25 cellular contexts compared by ENCODE assay signal in genomic region chr7:100899432-100899831, GRCh38. TPM values are rescaled to one million over a fixed set of nuclear protein-coding genes. Genes with fewer than 3 reads are reported as not detected.
DNase-seq lines count a peak whose midpoint lies in the region; ATAC-seq, FAIRE-seq and TF ChIP-seq lines count a peak whose summit lies in the region.
"Had no signal": no experiment of that assay in that cellular context is flagged by ENCODE, and none has a peak within 500 bp of the region (broad histone marks: within the 10 kb centered on the region; RNA-seq: fewer than 3 reads in every experiment).

No MANE protein-coding gene starts in this region.

- DNase-seq in K562 (ENCODE audit: extremely low read depth in 1 of 4, low spot score in 3 of 4) (no peak), pons (ENCODE audit: low spot score) (no peak), A673 (ENCODE audit: low spot score) (no peak)
- DNase-seq: ACHN; BE2C; C1 segment of cervical spinal cord; CD4-positive, alpha-beta memory T cell; CD4-positive, CD25-positive, alpha-beta regulatory T cell; CD8-positive, alpha-beta memory T cell; COR-L47; DMS 273 treated with DMSO at 0.1 percent for 48 hours; DMS153; DMS53; DMS79; DND-41; EL; GDM1 had no signal

- FAIRE-seq in K562 (lab: Jason Lieb, UNC), result no peak
- FAIRE-seq: A549, GM12878, GM12892, GM18507 had no signal

- H3K4me3 ChIP-seq in HEK293 (ENCODE audit: low read depth, low read length) (no peak overlapping the region), K562 (no peak overlapping the region), A673 (ENCODE audit: low read depth, low read length, poor library complexity, severe bottlenecking) (no peak overlapping the region)
- H3K4me3 ChIP-seq: A549, BLaER1, GM12878 had no signal

- H3K27me3 ChIP-seq in K562 (ENCODE audit: control insufficient read depth in 2 of 2, insufficient read depth in 2 of 2, low read length in 2 of 2) (no peaks in the 10 kb centered on the region), A673 (replicated peaks; ENCODE audit: insufficient read depth, low read depth, low read length, poor library complexity) (peaks cover 7% of the 10 kb centered on the region)

- H3K9me1 ChIP-seq in K562 (ENCODE audit: control insufficient read depth, insufficient read depth, low read length), result no peaks in the 10 kb centered on the region

- TF ChIP-seq CTCF in HEK293 (tag by site-specific recombination; IDR thresholded peaks at IDR 0.05) (no peak), K562 (IDR thresholded peaks at IDR 0.05 in 2 of 3, conservative IDR thresholded peaks at IDR 0.05 in 1 of 3; ENCODE audit: insufficient read depth in 2 of 3, low read depth in 1 of 3, low read length in 3 of 3) (no peak), A673 (conservative IDR thresholded peaks at IDR 0.05; ENCODE audit: low read depth, low read length) (no peak)

- no peak for ATAC-seq in K562
- ATAC-seq: A549, GM12878 had no signal

- BruUV-seq in K562 (replicated peaks; lab: Mats Ljungman, UMichigan) (no TSS peak), A673 (replicated peaks; lab: Mats Ljungman, UMichigan) (no TSS peak)

- POLR2A ChIA-PET in HEK293 (lab: Yijun Ruan, JAX), result no interaction called here
- POLR2A ChIA-PET in K562 (lab: Yijun Ruan, JAX), result interaction anchor here (1.5 to 2.1 kb wide), 2 partner anchors 11 to 59 kb away, joined by 4 to 7 read pairs; no protein-coding TSS in a partner anchor
- POLR2A ChIA-PET in A673 (lab: Charles Lee; ENCODE audit: low non-redundant PET), result no interaction called here

- H3K27ac ChIP-seq in HEK293 (ENCODE audit: extremely low read depth, low read depth, low read length), result no peak overlapping the region
- no peak overlapping the region for H3K27ac ChIP-seq in K562 (ENCODE audit: extremely low read depth, low read depth, low read length)
- H3K27ac ChIP-seq in A673 (ENCODE audit: low read depth, low read length, poor library complexity, severe bottlenecking), result no peak overlapping the region
- H3K27ac ChIP-seq: 22Rv1, A549, BLaER1 had no signal

- H3K9me3 ChIP-seq in HEK293 (ENCODE audit: control insufficient read depth, insufficient read depth, low read depth, low read length) (no peaks in the 10 kb centered on the region), K562 (replicated peaks; ENCODE audit: control insufficient read depth, insufficient read depth, low read depth, low read length) (no peaks in the 10 kb centered on the region), A673 (ENCODE audit: low read depth, low read length, poor library complexity, severe bottlenecking) (no peaks in the 10 kb centered on the region)
- H3K9me3 ChIP-seq: A549, BE2C, BLaER1 had no signal

- in situ Hi-C loops in K562 (cut with MboI), result no loop called here

- H4K20me1 ChIP-seq in K562 (replicated peaks; ENCODE audit: control insufficient read depth, insufficient read depth, low read length), result no peaks in the 10 kb centered on the region

- no peak overlapping the region for H3K9ac ChIP-seq in K562 (ENCODE audit: insufficient read depth in 1 of 2, low read depth in 2 of 2, low read length in 2 of 2)
- H3K9ac ChIP-seq: BLaER1 had no signal

- WGBS in K562 (ENCODE audit: insufficient coverage, low coverage, missing lambda C conversion rate), result 71% methylated on average over 5 of the region's 5 CpGs

- H3K4me1 ChIP-seq in HEK293 (ENCODE audit: control insufficient read depth, insufficient read depth, low read length), result no peaks in the 10 kb centered on the region; the same call in 1 of the 2 replicates
- peaks cover 26 to 46% of the 10 kb centered on the region in 2 experiments for H3K4me1 ChIP-seq in K562 (replicated peaks in 1 of 2; ENCODE audit: control insufficient read depth in 2 of 2, insufficient read depth in 2 of 2, low read length in 2 of 2)
- H3K4me1 ChIP-seq in A673 (ENCODE audit: insufficient read depth, low read length, poor library complexity, severe bottlenecking), result peaks cover 9% of the 10 kb centered on the region

- no peak overlapping the region for H2AFZ ChIP-seq in K562 (ENCODE audit: low read depth, low read length)

- H3K79me2 ChIP-seq in K562 (ENCODE audit: control insufficient read depth, insufficient read depth, low read length), result no peaks in the 10 kb centered on the region; the same call in 2 of the 3 replicates

- H3K36me3 ChIP-seq in HEK293 (ENCODE audit: control insufficient read depth in 2 of 2, insufficient read depth in 1 of 2, low read length in 2 of 2), result no peaks in the 10 kb centered on the region
- no peaks in the 10 kb centered on the region for H3K36me3 ChIP-seq in K562 (ENCODE audit: control insufficient read depth, insufficient read depth, low read length)
- H3K36me3 ChIP-seq in A673 (ENCODE audit: insufficient read depth, low read length, poor library complexity, severe bottlenecking), result no peaks in the 10 kb centered on the region
- H3K36me3 ChIP-seq: BE2C, BLaER1 had no signal

- CTCF ChIA-PET in HEK293 (lab: Yijun Ruan, JAX) (interaction anchor here (0.6 to 3.9 kb wide), 6 partner anchors 34 to 633 kb away, joined by 3 to 27 read pairs (median 6); no protein-coding TSS in a partner anchor), K562 (lab: Yijun Ruan, JAX; ENCODE audit: low intra/inter-chr PET ratio) (interaction anchor here (0.6 to 1.8 kb wide), 3 partner anchors 109 to 160 kb away, joined by 3 to 9 read pairs (median 3); no protein-coding TSS in a partner anchor), A673 (lab: Charles Lee) (no interaction called here)

- TF ChIP-seq RAD21 in K562 (CRISPR knock-in tag; conservative IDR thresholded peaks at IDR 0.05 in 1 of 2, IDR thresholded peaks at IDR 0.05 in 1 of 2), result no peak

- TF ChIP-seq EP300 in K562 (IDR thresholded peaks at IDR 0.05; ENCODE audit: low read length), result no peak

- no peak overlapping the region for H3K4me2 ChIP-seq in K562 (ENCODE audit: insufficient read depth, low read length)
- H3K4me2 ChIP-seq: A549, BLaER1 had no signal

- intact Hi-C loops in K562 (cut with micrococcal nuclease), result loop anchor here (5.0 kb wide), 3 partner anchors 178 to 383 kb away; no protein-coding TSS in a partner anchor
- intact Hi-C loops in A673 (cut with micrococcal nuclease; ENCODE audit: unreplicated experiment), result loop anchor here (5.0 to 10.0 kb wide), 3 partner anchors 178 to 383 kb away; no protein-coding TSS in a partner anchor

- no peak for TF ChIP-seq POLR2A in K562 (conservative IDR thresholded peaks at IDR 0.05)

RNA-seq across cellular contexts. Expression of gene ACHE, which starts 3.7 kb away (rescaled TPM):
- total RNA-seq in K562 (2011; cell fraction: chromatin; rRNA removed; ENCODE audit: low replicate concordance), result 9.6 and 34.7 TPM in 2 replicates
- total RNA-seq in K562 (2011; cell fraction: nucleolus; rRNA removed), result 25.8 and 31.3 TPM in 2 replicates
- 17.1 and 17.3 TPM in 2 replicates for total RNA-seq in K562 (2011; cell fraction: nucleoplasm; rRNA removed)
- total RNA-seq in K562 (2014; rRNA removed), result 2.7 and 4.0 TPM in 2 replicates
- 0.54 and 0.84 TPM in 2 replicates for total RNA-seq in K562 (2014; rRNA removed; fragmentation: Illumina TruSeq; extraction: Trizol)
- total RNA-seq in K562 (2015; rRNA removed; fragmentation: Illumina TruSeq; extraction: Trizol), result 0.51 and 0.87 TPM in 2 replicates
- 7.5 and 8.8 TPM in 2 replicates for total RNA-seq in K562 (2021)
- 2.5 and 2.8 TPM in 2 replicates for polyA plus RNA-seq in K562 (2011; rRNA removed)
- polyA plus RNA-seq in K562 (2011; cell fraction: cytosol; rRNA removed), result 1.4 and 6.8 TPM in 2 replicates
- polyA plus RNA-seq in K562 (2011; cell fraction: nucleus; rRNA removed), result 9.7 and 46.1 TPM in 2 replicates
- polyA plus RNA-seq in K562 (2012), result 2.2 and 3.3 TPM in 2 replicates
- 1.9 and 4.2 TPM in 2 replicates for polyA plus RNA-seq in K562 (2014; fragmentation: Illumina TruSeq; extraction: Trizol)
- polyA plus RNA-seq in K562 (2014; fragmentation: Nextera tagmentation; extraction: Ambion mirVana), result under 1 TPM; 0.04 to 0.06 TPM
- polyA plus RNA-seq in K562 (2014; rRNA removed), result 8.0 and 9.3 TPM in 2 replicates
- polyA minus RNA-seq in K562 (2011; rRNA and poly(A)+ RNA removed), result 0.21 and 1.3 TPM in 2 replicates
- polyA minus RNA-seq in K562 (2011; cell fraction: cytosol; rRNA and poly(A)+ RNA removed), result 1.2 and 5.0 TPM in 2 replicates
- polyA minus RNA-seq in K562 (2011; cell fraction: nucleus; rRNA and poly(A)+ RNA removed), result 3.3 and 3.9 TPM in 2 replicates
- total RNA-seq in A673 (2021), result 0.52 and 0.87 TPM in 2 replicates
- total RNA-seq: CD4-positive, alpha-beta memory T cell had no signal
- polyA plus RNA-seq: CD14-positive monocyte; CD4-positive, alpha-beta memory T cell; CD4-positive, CD25-positive, alpha-beta regulatory T cell had no signal

RNA-seq across cellular contexts. Expression of gene UFSP1, which starts 9.9 kb away (rescaled TPM):
- 2.3 and 9.4 TPM in 2 replicates for total RNA-seq in K562 (2011; cell fraction: chromatin; rRNA removed; ENCODE audit: low replicate concordance)
- 15.4 and 16.7 TPM in 2 replicates for total RNA-seq in K562 (2011; cell fraction: nucleolus; rRNA removed)
- total RNA-seq in K562 (2011; cell fraction: nucleoplasm; rRNA removed), result 6.6 and 8.9 TPM in 2 replicates
- total RNA-seq in K562 (2014; rRNA removed) (18.8 and 20.9 TPM in 2 replicates), K562 (2014; rRNA removed; fragmentation: Illumina TruSeq; extraction: Trizol) (1.4 and 2.1 TPM in 2 replicates), K562 (2015; rRNA removed; fragmentation: Illumina TruSeq; extraction: Trizol) (3.5 and 3.7 TPM in 2 replicates), K562 (2021) (7.8 and 8.5 TPM in 2 replicates), A673 (2021) (4.7 and 5.0 TPM in 2 replicates)
- polyA plus RNA-seq in K562 (2011; rRNA removed) (1.7 and 2.3 TPM in 2 replicates), K562 (2014; fragmentation: Illumina TruSeq; extraction: Trizol) (1.3 and 2.0 TPM in 2 replicates), K562 (2014; fragmentation: Nextera tagmentation; extraction: Ambion mirVana) (under 1 TPM; 0.50 to 0.53 TPM), K562 (2014; rRNA removed) (13.5 and 14.3 TPM in 2 replicates)
- 1.4 and 7.3 TPM in 2 replicates for polyA plus RNA-seq in K562 (2011; cell fraction: cytosol; rRNA removed)
- 2.0 and 9.3 TPM in 2 replicates for polyA plus RNA-seq in K562 (2011; cell fraction: nucleus; rRNA removed)
- polyA plus RNA-seq in K562 (2012), result 4.0 and 6.4 TPM in 2 replicates
- 1.4 and 2.4 TPM in 2 replicates for polyA minus RNA-seq in K562 (2011; rRNA and poly(A)+ RNA removed)
- 3.8 and 6.0 TPM in 2 replicates for polyA minus RNA-seq in K562 (2011; cell fraction: cytosol; rRNA and poly(A)+ RNA removed)
- polyA minus RNA-seq in K562 (2011; cell fraction: nucleus; rRNA and poly(A)+ RNA removed), result 13.9 and 15.2 TPM in 2 replicates

RNA-seq across cellular contexts. Expression of gene SRRT, which starts 24.5 kb away (rescaled TPM):
- total RNA-seq in K562 (2011; cell fraction: chromatin; rRNA removed; ENCODE audit: low replicate concordance), result 448 and 751 TPM in 2 replicates
- 282 and 327 TPM in 2 replicates for total RNA-seq in K562 (2011; cell fraction: nucleolus; rRNA removed)
- total RNA-seq in K562 (2011; cell fraction: nucleoplasm; rRNA removed), result 310 and 324 TPM in 2 replicates
- 155 and 156 TPM in 2 replicates for total RNA-seq in K562 (2014; rRNA removed)
- 51.8 and 71.6 TPM in 2 replicates for total RNA-seq in K562 (2014; rRNA removed; fragmentation: Illumina TruSeq; extraction: Trizol)
- 80.6 and 84.4 TPM in 2 replicates for total RNA-seq in K562 (2015; rRNA removed; fragmentation: Illumina TruSeq; extraction: Trizol)
- total RNA-seq in K562 (2021), result 238 and 263 TPM in 2 replicates
- 36.5 and 68.2 TPM in 2 replicates for polyA plus RNA-seq in K562 (2011; rRNA removed)
- polyA plus RNA-seq in K562 (2011; cell fraction: cytosol; rRNA removed), result 31.1 and 47.3 TPM in 2 replicates
- polyA plus RNA-seq in K562 (2011; cell fraction: nucleus; rRNA removed), result 397 and 581 TPM in 2 replicates
- 151 and 218 TPM in 2 replicates for polyA plus RNA-seq in K562 (2012)
- 143 and 145 TPM in 2 replicates for polyA plus RNA-seq in K562 (2014; fragmentation: Illumina TruSeq; extraction: Trizol)
- polyA plus RNA-seq in K562 (2014; fragmentation: Nextera tagmentation; extraction: Ambion mirVana), result 10 to 100 TPM; 10.3 to 16.7 TPM
- polyA plus RNA-seq in K562 (2014; rRNA removed), result 140 and 171 TPM in 2 replicates
- polyA minus RNA-seq in K562 (2011; rRNA and poly(A)+ RNA removed), result 33.4 and 36.1 TPM in 2 replicates
- 63.2 and 87.3 TPM in 2 replicates for polyA minus RNA-seq in K562 (2011; cell fraction: cytosol; rRNA and poly(A)+ RNA removed)
- polyA minus RNA-seq in K562 (2011; cell fraction: nucleus; rRNA and poly(A)+ RNA removed), result 122 and 159 TPM in 2 replicates
- total RNA-seq in A673 (2021), result 257 and 277 TPM in 2 replicates

RNA-seq across cellular contexts. Expression of gene TRIP6, which starts 32.2 kb away (rescaled TPM):
- total RNA-seq in K562 (2011; cell fraction: chromatin; rRNA removed; ENCODE audit: low replicate concordance), result 66.0 and 118 TPM in 2 replicates
- total RNA-seq in K562 (2011; cell fraction: nucleolus; rRNA removed), result 92.2 and 99.2 TPM in 2 replicates
- total RNA-seq in K562 (2011; cell fraction: nucleoplasm; rRNA removed), result 66.9 and 80.3 TPM in 2 replicates
- total RNA-seq in K562 (2014; rRNA removed) (104 and 108 TPM in 2 replicates), K562 (2014; rRNA removed; fragmentation: Illumina TruSeq; extraction: Trizol) (28.3 and 28.9 TPM in 2 replicates), K562 (2015; rRNA removed; fragmentation: Illumina TruSeq; extraction: Trizol) (85.7 and 90.5 TPM in 2 replicates), K562 (2021) (141 and 148 TPM in 2 replicates), A673 (2021) (114 and 140 TPM in 2 replicates)
- polyA plus RNA-seq in K562 (2011; rRNA removed) (48.5 and 54.0 TPM in 2 replicates), K562 (2014; fragmentation: Illumina TruSeq; extraction: Trizol) (35.6 and 78.2 TPM in 2 replicates), K562 (2014; fragmentation: Nextera tagmentation; extraction: Ambion mirVana) (10 to 100 TPM in 1 of 2 experiments, 1 to 10 TPM in 1; 5.9 to 12.0 TPM), K562 (2014; rRNA removed) (103 and 112 TPM in 2 replicates)
- polyA plus RNA-seq in K562 (2011; cell fraction: cytosol; rRNA removed), result 55.2 and 103 TPM in 2 replicates
- polyA plus RNA-seq in K562 (2011; cell fraction: nucleus; rRNA removed), result 104 and 125 TPM in 2 replicates
- polyA plus RNA-seq in K562 (2012), result 96.4 and 111 TPM in 2 replicates
- polyA minus RNA-seq in K562 (2011; rRNA and poly(A)+ RNA removed), result 16.6 and 36.4 TPM in 2 replicates
- polyA minus RNA-seq in K562 (2011; cell fraction: cytosol; rRNA and poly(A)+ RNA removed), result 27.3 and 36.2 TPM in 2 replicates
- 31.2 and 31.5 TPM in 2 replicates for polyA minus RNA-seq in K562 (2011; cell fraction: nucleus; rRNA and poly(A)+ RNA removed)

RNA-seq across cellular contexts. Expression of gene SLC12A9, which starts 46.9 kb away (rescaled TPM):
- total RNA-seq in K562 (2011; cell fraction: chromatin; rRNA removed; ENCODE audit: low replicate concordance), result 27.9 and 65.1 TPM in 2 replicates
- total RNA-seq in K562 (2011; cell fraction: nucleolus; rRNA removed), result 41.7 and 43.0 TPM in 2 replicates
- 36.7 and 51.5 TPM in 2 replicates for total RNA-seq in K562 (2011; cell fraction: nucleoplasm; rRNA removed)
- 10.7 and 13.8 TPM in 2 replicates for total RNA-seq in K562 (2014; rRNA removed)
- total RNA-seq in K562 (2014; rRNA removed; fragmentation: Illumina TruSeq; extraction: Trizol), result 3.3 and 6.1 TPM in 2 replicates
- total RNA-seq in K562 (2015; rRNA removed; fragmentation: Illumina TruSeq; extraction: Trizol), result 7.9 and 10.7 TPM in 2 replicates
- total RNA-seq in K562 (2021), result 18.7 and 20.2 TPM in 2 replicates
- 8.4 and 10.6 TPM in 2 replicates for polyA plus RNA-seq in K562 (2011; rRNA removed)
- 7.7 and 17.8 TPM in 2 replicates for polyA plus RNA-seq in K562 (2011; cell fraction: cytosol; rRNA removed)
- polyA plus RNA-seq in K562 (2011; cell fraction: nucleus; rRNA removed), result 38.4 and 65.5 TPM in 2 replicates
- 14.9 and 15.6 TPM in 2 replicates for polyA plus RNA-seq in K562 (2012)
- 11.7 and 13.7 TPM in 2 replicates for polyA plus RNA-seq in K562 (2014; fragmentation: Illumina TruSeq; extraction: Trizol)
- polyA plus RNA-seq in K562 (2014; fragmentation: Nextera tagmentation; extraction: Ambion mirVana), result under 1 TPM; 0.06 to 0.17 TPM
- polyA plus RNA-seq in K562 (2014; rRNA removed), result 14.6 and 15.6 TPM in 2 replicates
- polyA minus RNA-seq in K562 (2011; rRNA and poly(A)+ RNA removed), result 3.3 and 4.6 TPM in 2 replicates
- 8.4 and 8.9 TPM in 2 replicates for polyA minus RNA-seq in K562 (2011; cell fraction: cytosol; rRNA and poly(A)+ RNA removed)
- 5.8 and 7.0 TPM in 2 replicates for polyA minus RNA-seq in K562 (2011; cell fraction: nucleus; rRNA and poly(A)+ RNA removed)
- 23.8 and 26.1 TPM in 2 replicates for total RNA-seq in A673 (2021)
